11 cellular contexts compared by ENCODE assay signal in the genomic region with DNA sequence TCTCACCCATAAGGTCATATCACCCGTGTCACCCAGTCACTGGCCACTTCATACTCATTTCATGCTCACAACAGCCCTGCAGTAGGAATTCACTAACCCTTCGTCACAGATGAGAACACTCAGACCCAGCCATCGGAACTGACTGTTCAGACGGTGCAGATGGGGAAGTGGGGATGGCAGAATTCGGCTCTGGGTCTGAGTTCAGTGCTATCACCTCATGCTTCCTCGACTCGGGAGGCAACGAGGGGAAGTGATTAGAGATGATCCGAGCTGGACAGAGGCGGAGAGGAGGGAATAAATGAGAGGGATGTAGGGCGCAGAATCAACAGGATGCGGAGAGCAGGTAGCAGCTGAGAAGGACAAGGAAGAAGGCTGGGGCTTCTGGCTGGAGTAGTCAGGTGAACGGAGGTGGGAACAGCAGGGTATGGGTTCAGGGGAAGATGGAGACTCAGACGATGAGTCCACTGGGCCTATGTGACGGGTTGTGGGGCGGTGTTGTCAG. TPM values are rescaled to one million over a fixed set of nuclear protein-coding genes. Genes with fewer than 3 reads are reported as not detected.
A peak's percentile ranks its signal among the peaks of the same experiment; 100 is the strongest.
DNase-seq lines count a peak whose midpoint lies in the region; ATAC-seq and TF ChIP-seq lines count a peak whose summit lies in the region.
"Had no signal": no experiment of that assay in that cellular context is flagged by ENCODE, and none has a peak within 500 bp of the region (broad histone marks: within the 10 kb centered on the region; RNA-seq: fewer than 3 reads in every experiment).

No MANE protein-coding gene starts in this region.

- no peaks in the 10 kb centered on the region for H3K9me2 ChIP-seq in PC-3 (replicated peaks; ENCODE audit: low read length)
- H3K9me2 ChIP-seq: SK-N-SH had no signal

- no peak overlapping the region for H3K27ac Mint-ChIP-seq in CD4-positive, alpha-beta T cell
- H3K27ac Mint-ChIP-seq in glutamatergic neuron (ENCODE audit: unreplicated experiment): no peak overlapping the region

- TF ChIP-seq CTCF in CD4-positive, alpha-beta T cell (IDR thresholded peaks at IDR 0.05): no peak
- TF ChIP-seq CTCF in PC-3 (conservative IDR thresholded peaks at IDR 0.05; ENCODE audit: low read depth, low read length) (no peak), glutamatergic neuron (IDR thresholded peaks at IDR 0.05; ENCODE audit: partially characterized antibody, unreplicated experiment) (no peak), ascending aorta (IDR thresholded peaks at IDR 0.05) (no peak)

- H4K20me1 ChIP-seq in PC-3 (ENCODE audit: low read length): no peaks in the 10 kb centered on the region

- peak overlapping the region; percentile 50 for H3K4me2 ChIP-seq in PC-3 (ENCODE audit: low read length)

- H3F3A ChIP-seq in PC-3 (ENCODE audit: low read length, unreplicated experiment): no peaks in the 10 kb centered on the region

- H3K36me3 ChIP-seq in PC-3 (ENCODE audit: low read depth, low read length): no peaks in the 10 kb centered on the region
- no peaks in the 10 kb centered on the region for H3K36me3 ChIP-seq in ascending aorta

- H3K9ac ChIP-seq in PC-3 (ENCODE audit: low read length): no peak overlapping the region
- H3K9ac ChIP-seq: SK-N-SH had no signal

- H3K4me3 Mint-ChIP-seq in CD4-positive, alpha-beta T cell: peak overlapping the region; percentile 8
- H3K4me3 Mint-ChIP-seq in glutamatergic neuron (ENCODE audit: unreplicated experiment): peak overlapping the region; percentile 46

- H3K9me3 Mint-ChIP-seq in CD4-positive, alpha-beta T cell: no peaks in the 10 kb centered on the region
- peaks cover 6% of the 10 kb centered on the region for H3K9me3 Mint-ChIP-seq in glutamatergic neuron (ENCODE audit: unreplicated experiment)

- H3K4me1 Mint-ChIP-seq in CD4-positive, alpha-beta T cell (ENCODE audit: low read depth): peaks cover 6% of the 10 kb centered on the region
- no peaks in the 10 kb centered on the region for H3K4me1 Mint-ChIP-seq in glutamatergic neuron (ENCODE audit: low read depth, unreplicated experiment)

- CTCF ChIA-PET in CD4-positive, alpha-beta T cell (lab: Charles Lee): no interaction called here
- CTCF ChIA-PET in PC-3 (lab: Charles Lee): interaction anchor here (0.6 kb wide), 1 partner anchor 120 kb away, joined by 6 read pairs; no protein-coding TSS in a partner anchor

- H2AFZ ChIP-seq in PC-3 (ENCODE audit: low read length): 0 out of 2 replicates have a peak overlapping the region, but pooled peaks have one; percentile 16

- H3K4me3 ChIP-seq in PC-3 (ENCODE audit: low read length) (no peak overlapping the region), ascending aorta (no peak overlapping the region)

- H3K27ac ChIP-seq in CD4-positive, alpha-beta T cell (ENCODE audit: low read depth, low read length): no peak overlapping the region
- H3K27ac ChIP-seq in PC-3 (ENCODE audit: low read length) (no peak overlapping the region; the same call in 1 of the 2 replicates), ascending aorta (no peak overlapping the region)

- intact Hi-C loops in CD4-positive, alpha-beta T cell (cut with DNase I, micrococcal nuclease): no loop called here
- intact Hi-C loops in PC-3 (cut with micrococcal nuclease): loop anchor here (2.0 to 5.0 kb wide), 2 partner anchors 102 to 118 kb away; no protein-coding TSS in a partner anchor
- intact Hi-C loops in ascending aorta (cut with DNase I): no loop called here

- no TSS peak for BruUV-seq in PC-3 (replicated peaks; lab: Mats Ljungman, UMichigan)

- H3K36me3 Mint-ChIP-seq in CD4-positive, alpha-beta T cell (ENCODE audit: low read depth): no peaks in the 10 kb centered on the region
- peaks cover 11% of the 10 kb centered on the region for H3K36me3 Mint-ChIP-seq in glutamatergic neuron (ENCODE audit: unreplicated experiment)

- no peaks in the 10 kb centered on the region for H3K9me3 ChIP-seq in CD4-positive, alpha-beta T cell (ENCODE audit: control insufficient read depth, low read length)
- H3K9me3 ChIP-seq in PC-3 (ENCODE audit: low read length): no peaks in the 10 kb centered on the region
- H3K9me3 ChIP-seq in ascending aorta: no peaks in the 10 kb centered on the region
- H3K9me3 ChIP-seq: SK-N-SH had no signal

- H3K4me1 ChIP-seq in PC-3 (ENCODE audit: insufficient read depth, low read length) (peaks cover 31% of the 10 kb centered on the region), ascending aorta (no peaks in the 10 kb centered on the region)

- H3K27me3 ChIP-seq in CD4-positive, alpha-beta T cell (ENCODE audit: control insufficient read depth, insufficient read depth, low read length): peaks cover 29% of the 10 kb centered on the region
- H3K27me3 ChIP-seq in PC-3 (ENCODE audit: low read length) (no peaks in the 10 kb centered on the region), ascending aorta (no peaks in the 10 kb centered on the region)

- no peaks in the 10 kb centered on the region for H3K79me2 ChIP-seq in PC-3 (ENCODE audit: low read length)

- POLR2A ChIA-PET in CD4-positive, alpha-beta T cell (lab: Charles Lee): no interaction called here
- POLR2A ChIA-PET in PC-3 (lab: Charles Lee; ENCODE audit: unreplicated experiment): no interaction called here

- ATAC-seq in CD4-positive, alpha-beta T cell (ENCODE audit: poor library complexity): no peak
- ATAC-seq in GM18511 (IDR thresholded peaks at IDR 0.05; ENCODE audit: unreplicated experiment): peak; percentile 61
- peak; percentile 32 for ATAC-seq in PC-3
- no peak for ATAC-seq in HG03342 (IDR thresholded peaks at IDR 0.05; ENCODE audit: unreplicated experiment)
- ATAC-seq in GM19324 (IDR thresholded peaks at IDR 0.05; ENCODE audit: low FRiP score, unreplicated experiment): no peak

- DNase-seq in CD4-positive, alpha-beta T cell: no peak
- DNase-seq in PC-3 (peak; percentile 35), glutamatergic neuron (no peak), T-helper 9 cell (no peak), ascending aorta (ENCODE audit: low spot score in 2 of 2) (no peak)

- H3K27me3 Mint-ChIP-seq in CD4-positive, alpha-beta T cell: peaks cover 58% of the 10 kb centered on the region
- peaks cover 20% of the 10 kb centered on the region for H3K27me3 Mint-ChIP-seq in glutamatergic neuron (ENCODE audit: unreplicated experiment)

RNA-seq across cellular contexts. Expression of gene B3GNT6, which starts 4.7 kb away (rescaled TPM):
- total RNA-seq in CD4-positive, alpha-beta T cell: not detected
- total RNA-seq in PC-3 (2014; rRNA removed): 0.04 TPM in 1 of 2 replicates, not detected in the other
- not detected for total RNA-seq in glutamatergic neuron (ENCODE audit: unreplicated experiment)
- total RNA-seq in ascending aorta: not detected
- total RNA-seq: liver, right cardiac atrium had no signal

RNA-seq across cellular contexts. Expression of gene CAPN5, which starts 27.9 kb away (rescaled TPM):
- 1 to 10 TPM; 5.1 to 6.9 TPM for total RNA-seq in CD4-positive, alpha-beta T cell
- total RNA-seq in PC-3 (2014; rRNA removed) (6.3 and 7.7 TPM in 2 replicates), glutamatergic neuron (ENCODE audit: unreplicated experiment) (45.0 TPM), ascending aorta (7.9 TPM)

Comparison
In these comparisons a context has a peak if more than half of its experiments do, and no peak if none do; other contexts are left out.
1. ATAC-seq: peak in GM18511 (single experiment) and PC-3 (single experiment); none in CD4-positive, alpha-beta T cell (single experiment), HG03342 (single experiment) and GM19324 (single experiment).